Comparison of ENCODE assay signal across 1 cellular context in the genomic region with DNA sequence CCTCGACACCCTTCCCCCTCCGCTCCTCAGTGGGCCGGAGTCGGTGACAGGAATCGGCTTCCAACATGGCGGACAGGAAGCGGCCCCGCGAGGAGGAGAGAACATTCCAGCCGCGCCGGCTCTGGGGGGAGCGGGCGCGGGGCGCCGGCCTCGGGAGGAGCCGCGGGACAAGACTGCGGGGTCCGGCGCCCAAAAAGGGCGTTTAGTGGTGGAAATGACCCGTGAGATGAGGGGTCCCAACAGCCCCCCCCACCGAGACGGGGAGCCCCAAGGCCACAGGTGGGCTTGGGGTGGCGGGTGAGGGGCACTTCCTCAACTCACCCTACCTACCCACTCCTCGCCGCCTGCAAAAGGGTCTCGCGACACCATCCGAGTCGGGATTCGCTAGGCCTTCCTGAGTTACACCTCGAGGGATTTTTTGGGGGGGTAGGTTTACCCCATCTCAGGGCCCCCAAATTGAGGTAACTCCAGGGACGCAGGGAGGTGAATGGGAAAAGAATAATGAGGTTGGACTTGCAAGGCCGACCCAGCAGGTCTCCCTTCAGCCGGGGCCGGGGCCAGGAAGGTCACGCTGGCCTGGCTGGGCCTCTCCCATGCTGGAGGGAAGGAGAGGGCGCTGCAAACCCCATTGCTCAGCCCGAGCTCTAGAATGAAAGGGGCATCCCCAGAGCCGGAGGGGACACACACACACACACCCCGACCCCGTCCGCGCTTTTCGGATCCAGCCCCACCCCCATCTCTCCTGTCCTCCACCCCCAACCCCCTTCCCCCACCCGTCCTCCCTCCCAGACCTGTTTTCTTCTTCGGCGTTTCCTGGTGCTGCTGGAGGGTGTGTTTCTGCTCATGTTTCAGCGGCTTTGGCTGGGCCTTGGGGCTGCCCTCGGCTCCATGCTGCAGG.
TF ChIP-seq lines count a peak whose summit lies in the region.

No MANE protein-coding gene starts in this region.

TF ChIP-seq in HepG2, 621 proteins besides CTCF, POLR2A, EP300 and RAD21 (continued from another document and continues in another):
- no peak for TF ChIP-seq FOXO1 (CRISPR knock-in tag; IDR thresholded peaks at IDR 0.05)
- TF ChIP-seq YEATS2 (CRISPR knock-in tag; IDR thresholded peaks at IDR 0.05; ENCODE audit: borderline replicate concordance), result no peak
- no peak for TF ChIP-seq TCF7 (IDR thresholded peaks at IDR 0.05; ENCODE audit: low read depth)
- peak; percentile 48; the same call in 1 of the 2 replicates for TF ChIP-seq POLR2G (IDR thresholded peaks at IDR 0.05; ENCODE audit: low read depth, low read length)
- peak; percentile 55 for TF ChIP-seq ZNF331 (CRISPR knock-in tag; IDR thresholded peaks at IDR 0.05)
- TF ChIP-seq, protein P1, sequence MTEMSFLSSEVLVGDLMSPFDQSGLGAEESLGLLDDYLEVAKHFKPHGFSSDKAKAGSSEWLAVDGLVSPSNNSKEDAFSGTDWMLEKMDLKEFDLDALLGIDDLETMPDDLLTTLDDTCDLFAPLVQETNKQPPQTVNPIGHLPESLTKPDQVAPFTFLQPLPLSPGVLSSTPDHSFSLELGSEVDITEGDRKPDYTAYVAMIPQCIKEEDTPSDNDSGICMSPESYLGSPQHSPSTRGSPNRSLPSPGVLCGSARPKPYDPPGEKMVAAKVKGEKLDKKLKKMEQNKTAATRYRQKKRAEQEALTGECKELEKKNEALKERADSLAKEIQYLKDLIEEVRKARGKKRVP (CRISPR knock-in tag; IDR thresholded peaks at IDR 0.05), result no peak
- TF ChIP-seq ZSCAN9 (CRISPR knock-in tag; IDR thresholded peaks at IDR 0.05; ENCODE audit: borderline replicate concordance), result 0 out of 2 replicates have a peak, but pooled peaks have one; percentile 15
- no peak for TF ChIP-seq SAP130 (CRISPR knock-in tag; IDR thresholded peaks at IDR 0.05; ENCODE audit: low read depth)
- TF ChIP-seq KDM2A (CRISPR knock-in tag; IDR thresholded peaks at IDR 0.05; ENCODE audit: borderline replicate concordance, low read depth), result no peak
- TF ChIP-seq MTA3 (CRISPR knock-in tag; IDR thresholded peaks at IDR 0.05), result no peak
- TF ChIP-seq MXI1 (IDR thresholded peaks at IDR 0.05; ENCODE audit: borderline replicate concordance, low read depth, low read length), result 0 out of 3 replicates have a peak, but pooled peaks have one; percentile 8
- no peak for TF ChIP-seq ATM (IDR thresholded peaks at IDR 0.05; ENCODE audit: borderline replicate concordance)
- peak; percentile 55 for TF ChIP-seq ZFY (CRISPR knock-in tag; IDR thresholded peaks at IDR 0.05)
- no peak for TF ChIP-seq ZNF121 (CRISPR knock-in tag; IDR thresholded peaks at IDR 0.05)
- TF ChIP-seq, protein P2, sequence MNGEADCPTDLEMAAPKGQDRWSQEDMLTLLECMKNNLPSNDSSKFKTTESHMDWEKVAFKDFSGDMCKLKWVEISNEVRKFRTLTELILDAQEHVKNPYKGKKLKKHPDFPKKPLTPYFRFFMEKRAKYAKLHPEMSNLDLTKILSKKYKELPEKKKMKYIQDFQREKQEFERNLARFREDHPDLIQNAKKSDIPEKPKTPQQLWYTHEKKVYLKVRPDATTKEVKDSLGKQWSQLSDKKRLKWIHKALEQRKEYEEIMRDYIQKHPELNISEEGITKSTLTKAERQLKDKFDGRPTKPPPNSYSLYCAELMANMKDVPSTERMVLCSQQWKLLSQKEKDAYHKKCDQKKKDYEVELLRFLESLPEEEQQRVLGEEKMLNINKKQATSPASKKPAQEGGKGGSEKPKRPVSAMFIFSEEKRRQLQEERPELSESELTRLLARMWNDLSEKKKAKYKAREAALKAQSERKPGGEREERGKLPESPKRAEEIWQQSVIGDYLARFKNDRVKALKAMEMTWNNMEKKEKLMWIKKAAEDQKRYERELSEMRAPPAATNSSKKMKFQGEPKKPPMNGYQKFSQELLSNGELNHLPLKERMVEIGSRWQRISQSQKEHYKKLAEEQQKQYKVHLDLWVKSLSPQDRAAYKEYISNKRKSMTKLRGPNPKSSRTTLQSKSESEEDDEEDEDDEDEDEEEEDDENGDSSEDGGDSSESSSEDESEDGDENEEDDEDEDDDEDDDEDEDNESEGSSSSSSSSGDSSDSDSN (CRISPR knock-in tag; IDR thresholded peaks at IDR 0.05), result peak; percentile 70
- TF ChIP-seq RBFOX2 (IDR thresholded peaks at IDR 0.05; ENCODE audit: low read depth, low read length), result peak; percentile 83
- TF ChIP-seq GABPB1 (CRISPR knock-in tag; IDR thresholded peaks at IDR 0.05), result peak; percentile 80
- no peak for TF ChIP-seq NCOA1 (CRISPR knock-in tag; IDR thresholded peaks at IDR 0.05)
- TF ChIP-seq, protein P3, sequence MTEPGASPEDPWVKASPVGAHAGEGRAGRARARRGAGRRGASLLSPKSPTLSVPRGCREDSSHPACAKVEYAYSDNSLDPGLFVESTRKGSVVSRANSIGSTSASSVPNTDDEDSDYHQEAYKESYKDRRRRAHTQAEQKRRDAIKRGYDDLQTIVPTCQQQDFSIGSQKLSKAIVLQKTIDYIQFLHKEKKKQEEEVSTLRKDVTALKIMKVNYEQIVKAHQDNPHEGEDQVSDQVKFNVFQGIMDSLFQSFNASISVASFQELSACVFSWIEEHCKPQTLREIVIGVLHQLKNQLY (CRISPR knock-in tag; IDR thresholded peaks at IDR 0.05), result no peak
- no peak for TF ChIP-seq SMC3 (IDR thresholded peaks at IDR 0.05; ENCODE audit: low read length)
- peak; percentile 78 for TF ChIP-seq CHD2 (IDR thresholded peaks at IDR 0.05; ENCODE audit: low read depth, low read length)
- TF ChIP-seq ZFP82 (CRISPR knock-in tag; IDR thresholded peaks at IDR 0.05; ENCODE audit: borderline replicate concordance), result no peak
- no peak for TF ChIP-seq SMAD1 (CRISPR knock-in tag; IDR thresholded peaks at IDR 0.05; ENCODE audit: borderline replicate concordance, low read depth)
- TF ChIP-seq ZNF709 (CRISPR knock-in tag; IDR thresholded peaks at IDR 0.05), result peak; percentile 74; the same call in 1 of the 2 replicates
- peak; percentile 51 for TF ChIP-seq RBM22 (optimal IDR thresholded peaks at IDR 0.05; ENCODE audit: low read length)
- TF ChIP-seq, protein P4, sequence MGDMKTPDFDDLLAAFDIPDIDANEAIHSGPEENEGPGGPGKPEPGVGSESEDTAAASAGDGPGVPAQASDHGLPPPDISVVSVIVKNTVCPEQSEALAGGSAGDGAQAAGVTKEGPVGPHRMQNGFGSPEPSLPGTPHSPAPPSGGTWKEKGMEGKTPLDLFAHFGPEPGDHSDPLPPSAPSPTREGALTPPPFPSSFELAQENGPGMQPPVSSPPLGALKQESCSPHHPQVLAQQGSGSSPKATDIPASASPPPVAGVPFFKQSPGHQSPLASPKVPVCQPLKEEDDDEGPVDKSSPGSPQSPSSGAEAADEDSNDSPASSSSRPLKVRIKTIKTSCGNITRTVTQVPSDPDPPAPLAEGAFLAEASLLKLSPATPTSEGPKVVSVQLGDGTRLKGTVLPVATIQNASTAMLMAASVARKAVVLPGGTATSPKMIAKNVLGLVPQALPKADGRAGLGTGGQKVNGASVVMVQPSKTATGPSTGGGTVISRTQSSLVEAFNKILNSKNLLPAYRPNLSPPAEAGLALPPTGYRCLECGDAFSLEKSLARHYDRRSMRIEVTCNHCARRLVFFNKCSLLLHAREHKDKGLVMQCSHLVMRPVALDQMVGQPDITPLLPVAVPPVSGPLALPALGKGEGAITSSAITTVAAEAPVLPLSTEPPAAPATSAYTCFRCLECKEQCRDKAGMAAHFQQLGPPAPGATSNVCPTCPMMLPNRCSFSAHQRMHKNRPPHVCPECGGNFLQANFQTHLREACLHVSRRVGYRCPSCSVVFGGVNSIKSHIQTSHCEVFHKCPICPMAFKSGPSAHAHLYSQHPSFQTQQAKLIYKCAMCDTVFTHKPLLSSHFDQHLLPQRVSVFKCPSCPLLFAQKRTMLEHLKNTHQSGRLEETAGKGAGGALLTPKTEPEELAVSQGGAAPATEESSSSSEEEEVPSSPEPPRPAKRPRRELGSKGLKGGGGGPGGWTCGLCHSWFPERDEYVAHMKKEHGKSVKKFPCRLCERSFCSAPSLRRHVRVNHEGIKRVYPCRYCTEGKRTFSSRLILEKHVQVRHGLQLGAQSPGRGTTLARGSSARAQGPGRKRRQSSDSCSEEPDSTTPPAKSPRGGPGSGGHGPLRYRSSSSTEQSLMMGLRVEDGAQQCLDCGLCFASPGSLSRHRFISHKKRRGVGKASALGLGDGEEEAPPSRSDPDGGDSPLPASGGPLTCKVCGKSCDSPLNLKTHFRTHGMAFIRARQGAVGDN (CRISPR knock-in tag; IDR thresholded peaks at IDR 0.05), result peak; percentile 69
- TF ChIP-seq HNF4G (IDR thresholded peaks at IDR 0.05; ENCODE audit: borderline replicate concordance, low read depth, low read length), result no peak
- TF ChIP-seq HNF4G (CRISPR knock-in tag; IDR thresholded peaks at IDR 0.05; ENCODE audit: borderline replicate concordance, low read depth), result no peak
- peak; percentile 92 for TF ChIP-seq AGO2 (optimal IDR thresholded peaks at IDR 0.05; ENCODE audit: low read depth, low read length)
- TF ChIP-seq NFE2L1 (CRISPR knock-in tag; IDR thresholded peaks at IDR 0.05; ENCODE audit: borderline replicate concordance), result no peak
- TF ChIP-seq, protein P5, sequence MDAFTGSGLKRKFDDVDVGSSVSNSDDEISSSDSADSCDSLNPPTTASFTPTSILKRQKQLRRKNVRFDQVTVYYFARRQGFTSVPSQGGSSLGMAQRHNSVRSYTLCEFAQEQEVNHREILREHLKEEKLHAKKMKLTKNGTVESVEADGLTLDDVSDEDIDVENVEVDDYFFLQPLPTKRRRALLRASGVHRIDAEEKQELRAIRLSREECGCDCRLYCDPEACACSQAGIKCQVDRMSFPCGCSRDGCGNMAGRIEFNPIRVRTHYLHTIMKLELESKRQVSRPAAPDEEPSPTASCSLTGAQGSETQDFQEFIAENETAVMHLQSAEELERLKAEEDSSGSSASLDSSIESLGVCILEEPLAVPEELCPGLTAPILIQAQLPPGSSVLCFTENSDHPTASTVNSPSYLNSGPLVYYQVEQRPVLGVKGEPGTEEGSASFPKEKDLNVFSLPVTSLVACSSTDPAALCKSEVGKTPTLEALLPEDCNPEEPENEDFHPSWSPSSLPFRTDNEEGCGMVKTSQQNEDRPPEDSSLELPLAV (CRISPR knock-in tag; conservative IDR thresholded peaks at IDR 0.05; ENCODE audit: low read depth), result no peak
- TF ChIP-seq ZNF263 (CRISPR knock-in tag; IDR thresholded peaks at IDR 0.05), result no peak
- TF ChIP-seq ZNF430 (CRISPR knock-in tag; IDR thresholded peaks at IDR 0.05), result no peak
- TF ChIP-seq, protein P6, sequence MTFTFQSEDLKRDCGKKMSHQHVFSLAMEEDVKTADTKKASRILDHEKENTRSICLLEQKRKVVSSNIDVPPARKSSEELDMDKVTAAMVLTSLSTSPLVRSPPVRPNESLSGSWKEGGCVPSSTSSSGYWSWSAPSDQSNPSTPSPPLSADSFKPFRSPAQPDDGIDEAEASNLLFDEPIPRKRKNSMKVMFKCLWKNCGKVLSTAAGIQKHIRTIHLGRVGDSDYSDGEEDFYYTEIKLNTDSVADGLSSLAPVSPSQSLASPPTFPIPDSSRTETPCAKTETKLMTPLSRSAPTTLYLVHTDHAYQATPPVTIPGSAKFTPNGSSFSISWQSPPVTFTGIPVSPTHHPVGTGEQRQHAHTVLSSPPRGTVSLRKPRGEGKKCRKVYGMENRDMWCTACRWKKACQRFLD (CRISPR knock-in tag; IDR thresholded peaks at IDR 0.05; ENCODE audit: borderline replicate concordance), result no peak
- no peak for TF ChIP-seq ARHGAP35 (CRISPR knock-in tag; IDR thresholded peaks at IDR 0.05; ENCODE audit: borderline replicate concordance)
- TF ChIP-seq MAZ (IDR thresholded peaks at IDR 0.05; ENCODE audit: borderline replicate concordance, low read depth, low read length), result 0 out of 2 replicates have a peak, but pooled peaks have one; percentile 26
- no peak for TF ChIP-seq MAZ (CRISPR knock-in tag; IDR thresholded peaks at IDR 0.05; ENCODE audit: low read depth)
- no peak for TF ChIP-seq POGZ (CRISPR knock-in tag; IDR thresholded peaks at IDR 0.05)
- TF ChIP-seq, protein P7, sequence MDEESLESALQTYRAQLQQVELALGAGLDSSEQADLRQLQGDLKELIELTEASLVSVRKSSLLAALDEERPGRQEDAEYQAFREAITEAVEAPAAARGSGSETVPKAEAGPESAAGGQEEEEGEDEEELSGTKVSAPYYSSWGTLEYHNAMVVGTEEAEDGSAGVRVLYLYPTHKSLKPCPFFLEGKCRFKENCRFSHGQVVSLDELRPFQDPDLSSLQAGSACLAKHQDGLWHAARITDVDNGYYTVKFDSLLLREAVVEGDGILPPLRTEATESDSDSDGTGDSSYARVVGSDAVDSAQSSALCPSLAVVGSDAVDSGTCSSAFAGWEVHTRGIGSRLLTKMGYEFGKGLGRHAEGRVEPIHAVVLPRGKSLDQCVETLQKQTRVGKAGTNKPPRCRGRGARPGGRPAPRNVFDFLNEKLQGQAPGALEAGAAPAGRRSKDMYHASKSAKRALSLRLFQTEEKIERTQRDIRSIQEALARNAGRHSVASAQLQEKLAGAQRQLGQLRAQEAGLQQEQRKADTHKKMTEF (CRISPR knock-in tag; IDR thresholded peaks at IDR 0.05), result peak; percentile 36; the same call in 1 of the 2 replicates
- no peak for TF ChIP-seq POLR2AphosphoS5 (IDR thresholded peaks at IDR 0.05; ENCODE audit: low read depth, low read length)
- TF ChIP-seq NKX3-1 (CRISPR knock-in tag; IDR thresholded peaks at IDR 0.05), result no peak
- no peak for TF ChIP-seq SAFB2 (CRISPR knock-in tag; IDR thresholded peaks at IDR 0.05; ENCODE audit: borderline replicate concordance, low read depth)
- no peak for TF ChIP-seq ZNF619 (CRISPR knock-in tag; IDR thresholded peaks at IDR 0.05)
- TF ChIP-seq HDAC1 (CRISPR knock-in tag; IDR thresholded peaks at IDR 0.05), result peak; percentile 25; the same call in 1 of the 2 replicates
- TF ChIP-seq SOX6 (IDR thresholded peaks at IDR 0.05), result no peak
- TF ChIP-seq SOX6 (CRISPR knock-in tag; IDR thresholded peaks at IDR 0.05), result no peak
- no peak for TF ChIP-seq STAT5B (CRISPR knock-in tag; IDR thresholded peaks at IDR 0.05)
- peak; percentile 80 for TF ChIP-seq HOXA3 (CRISPR knock-in tag; IDR thresholded peaks at IDR 0.05)
- TF ChIP-seq ZSCAN20 (CRISPR knock-in tag; IDR thresholded peaks at IDR 0.05; ENCODE audit: borderline replicate concordance), result peak; percentile 69; the same call in 1 of the 2 replicates
- TF ChIP-seq PHF8 (CRISPR knock-in tag; IDR thresholded peaks at IDR 0.05), result peak; percentile 65
- peak; percentile 57; the same call in 1 of the 2 replicates for TF ChIP-seq KAT7 (CRISPR knock-in tag; IDR thresholded peaks at IDR 0.05; ENCODE audit: borderline replicate concordance)
- no peak for TF ChIP-seq ZNF549 (CRISPR knock-in tag; IDR thresholded peaks at IDR 0.05)
- no peak for TF ChIP-seq BRCA1 (CRISPR knock-in tag; IDR thresholded peaks at IDR 0.05)
- TF ChIP-seq, protein P8, sequence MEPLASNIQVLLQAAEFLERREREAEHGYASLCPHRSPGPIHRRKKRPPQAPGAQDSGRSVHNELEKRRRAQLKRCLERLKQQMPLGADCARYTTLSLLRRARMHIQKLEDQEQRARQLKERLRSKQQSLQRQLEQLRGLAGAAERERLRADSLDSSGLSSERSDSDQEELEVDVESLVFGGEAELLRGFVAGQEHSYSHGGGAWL (CRISPR knock-in tag; IDR thresholded peaks at IDR 0.05), result 0 out of 2 replicates have a peak, but pooled peaks have one; percentile 37
- no peak for TF ChIP-seq ZNF615 (CRISPR knock-in tag; IDR thresholded peaks at IDR 0.05; ENCODE audit: borderline replicate concordance)
- no peak for TF ChIP-seq SCMH1 (CRISPR knock-in tag; IDR thresholded peaks at IDR 0.05; ENCODE audit: borderline replicate concordance)
- no peak for TF ChIP-seq NFATC3 (CRISPR knock-in tag; IDR thresholded peaks at IDR 0.05)
- TF ChIP-seq, protein P9, sequence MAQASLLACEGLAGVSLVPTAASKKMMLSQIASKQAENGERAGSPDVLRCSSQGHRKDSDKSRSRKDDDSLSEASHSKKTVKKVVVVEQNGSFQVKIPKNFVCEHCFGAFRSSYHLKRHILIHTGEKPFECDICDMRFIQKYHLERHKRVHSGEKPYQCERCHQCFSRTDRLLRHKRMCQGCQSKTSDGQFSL (CRISPR knock-in tag; IDR thresholded peaks at IDR 0.05), result peak; percentile 90
- no peak for TF ChIP-seq NONO (IDR thresholded peaks at IDR 0.05)
- TF ChIP-seq NONO (CRISPR knock-in tag; conservative IDR thresholded peaks at IDR 0.05), result no peak
